In the genomic region with DNA sequence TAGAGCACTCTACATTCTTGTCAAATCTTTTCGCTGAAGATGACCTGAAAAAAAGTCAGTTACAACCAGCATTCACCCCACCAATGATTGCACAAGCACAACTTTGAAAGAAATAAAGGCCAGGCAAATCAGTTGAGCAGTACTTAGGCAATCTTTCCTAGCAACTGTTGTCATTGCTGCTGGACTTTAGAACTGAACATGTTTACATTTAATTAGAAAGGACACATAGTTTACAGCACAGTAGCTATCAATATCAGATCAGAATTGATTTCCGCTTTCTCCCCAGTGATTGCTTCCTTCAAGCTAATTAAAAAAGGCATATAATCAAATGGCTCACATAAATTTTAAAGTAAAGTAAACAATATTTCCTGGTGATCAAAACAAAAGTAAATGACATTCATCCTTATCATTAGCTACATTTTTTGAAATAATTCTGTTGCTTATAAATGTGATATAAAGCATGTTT, we compare ENCODE assay signal across 1 cellular context.
TF ChIP-seq lines count a peak whose summit lies in the region.

No MANE protein-coding gene starts in this region.

TF ChIP-seq in HepG2, 621 proteins besides CTCF, POLR2A, EP300 and RAD21 (continued from another document and continues in another):
- TF ChIP-seq, protein P1, sequence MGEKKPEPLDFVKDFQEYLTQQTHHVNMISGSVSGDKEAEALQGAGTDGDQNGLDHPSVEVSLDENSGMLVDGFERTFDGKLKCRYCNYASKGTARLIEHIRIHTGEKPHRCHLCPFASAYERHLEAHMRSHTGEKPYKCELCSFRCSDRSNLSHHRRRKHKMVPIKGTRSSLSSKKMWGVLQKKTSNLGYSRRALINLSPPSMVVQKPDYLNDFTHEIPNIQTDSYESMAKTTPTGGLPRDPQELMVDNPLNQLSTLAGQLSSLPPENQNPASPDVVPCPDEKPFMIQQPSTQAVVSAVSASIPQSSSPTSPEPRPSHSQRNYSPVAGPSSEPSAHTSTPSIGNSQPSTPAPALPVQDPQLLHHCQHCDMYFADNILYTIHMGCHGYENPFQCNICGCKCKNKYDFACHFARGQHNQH (CRISPR knock-in tag; IDR thresholded peaks at IDR 0.05), result peak; percentile 100
- TF ChIP-seq, protein P2, sequence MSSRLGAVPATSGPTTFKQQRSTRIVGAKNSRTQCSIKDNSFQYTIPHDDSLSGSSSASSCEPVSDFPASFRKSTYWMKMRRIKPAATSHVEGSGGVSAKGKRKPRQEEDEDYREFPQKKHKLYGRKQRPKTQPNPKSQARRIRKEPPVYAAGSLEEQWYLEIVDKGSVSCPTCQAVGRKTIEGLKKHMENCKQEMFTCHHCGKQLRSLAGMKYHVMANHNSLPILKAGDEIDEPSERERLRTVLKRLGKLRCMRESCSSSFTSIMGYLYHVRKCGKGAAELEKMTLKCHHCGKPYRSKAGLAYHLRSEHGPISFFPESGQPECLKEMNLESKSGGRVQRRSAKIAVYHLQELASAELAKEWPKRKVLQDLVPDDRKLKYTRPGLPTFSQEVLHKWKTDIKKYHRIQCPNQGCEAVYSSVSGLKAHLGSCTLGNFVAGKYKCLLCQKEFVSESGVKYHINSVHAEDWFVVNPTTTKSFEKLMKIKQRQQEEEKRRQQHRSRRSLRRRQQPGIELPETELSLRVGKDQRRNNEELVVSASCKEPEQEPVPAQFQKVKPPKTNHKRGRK (CRISPR knock-in tag; IDR thresholded peaks at IDR 0.05), result no peak; the same call in 1 of the 2 replicates
- no peak for TF ChIP-seq CENPX (CRISPR knock-in tag; IDR thresholded peaks at IDR 0.05)
- TF ChIP-seq, protein P3, sequence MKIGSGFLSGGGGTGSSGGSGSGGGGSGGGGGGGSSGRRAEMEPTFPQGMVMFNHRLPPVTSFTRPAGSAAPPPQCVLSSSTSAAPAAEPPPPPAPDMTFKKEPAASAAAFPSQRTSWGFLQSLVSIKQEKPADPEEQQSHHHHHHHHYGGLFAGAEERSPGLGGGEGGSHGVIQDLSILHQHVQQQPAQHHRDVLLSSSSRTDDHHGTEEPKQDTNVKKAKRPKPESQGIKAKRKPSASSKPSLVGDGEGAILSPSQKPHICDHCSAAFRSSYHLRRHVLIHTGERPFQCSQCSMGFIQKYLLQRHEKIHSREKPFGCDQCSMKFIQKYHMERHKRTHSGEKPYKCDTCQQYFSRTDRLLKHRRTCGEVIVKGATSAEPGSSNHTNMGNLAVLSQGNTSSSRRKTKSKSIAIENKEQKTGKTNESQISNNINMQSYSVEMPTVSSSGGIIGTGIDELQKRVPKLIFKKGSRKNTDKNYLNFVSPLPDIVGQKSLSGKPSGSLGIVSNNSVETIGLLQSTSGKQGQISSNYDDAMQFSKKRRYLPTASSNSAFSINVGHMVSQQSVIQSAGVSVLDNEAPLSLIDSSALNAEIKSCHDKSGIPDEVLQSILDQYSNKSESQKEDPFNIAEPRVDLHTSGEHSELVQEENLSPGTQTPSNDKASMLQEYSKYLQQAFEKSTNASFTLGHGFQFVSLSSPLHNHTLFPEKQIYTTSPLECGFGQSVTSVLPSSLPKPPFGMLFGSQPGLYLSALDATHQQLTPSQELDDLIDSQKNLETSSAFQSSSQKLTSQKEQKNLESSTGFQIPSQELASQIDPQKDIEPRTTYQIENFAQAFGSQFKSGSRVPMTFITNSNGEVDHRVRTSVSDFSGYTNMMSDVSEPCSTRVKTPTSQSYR (CRISPR knock-in tag; IDR thresholded peaks at IDR 0.05; ENCODE audit: borderline replicate concordance), result peak; percentile 86; the same call in 1 of the 2 replicates
- TF ChIP-seq IKZF4 (CRISPR knock-in tag; IDR thresholded peaks at IDR 0.05; ENCODE audit: borderline replicate concordance, low read depth, not compliant biosample characterization), result no peak
- no peak for TF ChIP-seq ZFP62 (CRISPR knock-in tag; IDR thresholded peaks at IDR 0.05)
- TF ChIP-seq, protein P4, sequence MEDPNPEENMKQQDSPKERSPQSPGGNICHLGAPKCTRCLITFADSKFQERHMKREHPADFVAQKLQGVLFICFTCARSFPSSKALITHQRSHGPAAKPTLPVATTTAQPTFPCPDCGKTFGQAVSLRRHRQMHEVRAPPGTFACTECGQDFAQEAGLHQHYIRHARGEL (CRISPR knock-in tag; IDR thresholded peaks at IDR 0.05), result no peak
- TF ChIP-seq, protein P5, sequence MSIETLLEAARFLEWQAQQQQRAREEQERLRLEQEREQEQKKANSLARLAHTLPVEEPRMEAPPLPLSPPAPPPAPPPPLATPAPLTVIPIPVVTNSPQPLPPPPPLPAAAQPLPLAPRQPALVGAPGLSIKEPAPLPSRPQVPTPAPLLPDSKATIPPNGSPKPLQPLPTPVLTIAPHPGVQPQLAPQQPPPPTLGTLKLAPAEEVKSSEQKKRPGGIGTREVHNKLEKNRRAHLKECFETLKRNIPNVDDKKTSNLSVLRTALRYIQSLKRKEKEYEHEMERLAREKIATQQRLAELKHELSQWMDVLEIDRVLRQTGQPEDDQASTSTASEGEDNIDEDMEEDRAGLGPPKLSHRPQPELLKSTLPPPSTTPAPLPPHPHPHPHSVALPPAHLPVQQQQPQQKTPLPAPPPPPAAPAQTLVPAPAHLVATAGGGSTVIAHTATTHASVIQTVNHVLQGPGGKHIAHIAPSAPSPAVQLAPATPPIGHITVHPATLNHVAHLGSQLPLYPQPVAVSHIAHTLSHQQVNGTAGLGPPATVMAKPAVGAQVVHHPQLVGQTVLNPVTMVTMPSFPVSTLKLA (IDR thresholded peaks at IDR 0.05), result no peak
- TF ChIP-seq SP5 (CRISPR knock-in tag; IDR thresholded peaks at IDR 0.05; ENCODE audit: borderline replicate concordance, low read depth), result peak; percentile 81; the same call in 1 of the 2 replicates
- no peak for TF ChIP-seq ZNF234 (CRISPR knock-in tag; conservative IDR thresholded peaks at IDR 0.05)
- no peak for TF ChIP-seq CBX2 (IDR thresholded peaks at IDR 0.05; ENCODE audit: low read depth, low read length)
- TF ChIP-seq CBX2 (CRISPR knock-in tag; IDR thresholded peaks at IDR 0.05; ENCODE audit: low read depth), result no peak
- peak; percentile 74 for TF ChIP-seq SRF (IDR thresholded peaks at IDR 0.05; ENCODE audit: low read depth, low read length)
- TF ChIP-seq MEIS2 (CRISPR knock-in tag; IDR thresholded peaks at IDR 0.05), result peak; percentile 99
- peak; percentile 88 for TF ChIP-seq THAP11 (CRISPR knock-in tag; IDR thresholded peaks at IDR 0.05)
- TF ChIP-seq ZNF670 (CRISPR knock-in tag; IDR thresholded peaks at IDR 0.05; ENCODE audit: borderline replicate concordance), result peak; percentile 99
- TF ChIP-seq ZNF672 (CRISPR knock-in tag; IDR thresholded peaks at IDR 0.05), result no peak
- TF ChIP-seq SMARCC2 (IDR thresholded peaks at IDR 0.05), result peak; percentile 98
- TF ChIP-seq HCFC1 (IDR thresholded peaks at IDR 0.05; ENCODE audit: low read depth, low read length), result no peak
- peak; percentile 99 for TF ChIP-seq GFI1 (CRISPR knock-in tag; IDR thresholded peaks at IDR 0.05; ENCODE audit: borderline replicate concordance)
- TF ChIP-seq ZFP36L2 (CRISPR knock-in tag; IDR thresholded peaks at IDR 0.05), result peak; percentile 33; the same call in 1 of the 2 replicates
- TF ChIP-seq, protein P6, sequence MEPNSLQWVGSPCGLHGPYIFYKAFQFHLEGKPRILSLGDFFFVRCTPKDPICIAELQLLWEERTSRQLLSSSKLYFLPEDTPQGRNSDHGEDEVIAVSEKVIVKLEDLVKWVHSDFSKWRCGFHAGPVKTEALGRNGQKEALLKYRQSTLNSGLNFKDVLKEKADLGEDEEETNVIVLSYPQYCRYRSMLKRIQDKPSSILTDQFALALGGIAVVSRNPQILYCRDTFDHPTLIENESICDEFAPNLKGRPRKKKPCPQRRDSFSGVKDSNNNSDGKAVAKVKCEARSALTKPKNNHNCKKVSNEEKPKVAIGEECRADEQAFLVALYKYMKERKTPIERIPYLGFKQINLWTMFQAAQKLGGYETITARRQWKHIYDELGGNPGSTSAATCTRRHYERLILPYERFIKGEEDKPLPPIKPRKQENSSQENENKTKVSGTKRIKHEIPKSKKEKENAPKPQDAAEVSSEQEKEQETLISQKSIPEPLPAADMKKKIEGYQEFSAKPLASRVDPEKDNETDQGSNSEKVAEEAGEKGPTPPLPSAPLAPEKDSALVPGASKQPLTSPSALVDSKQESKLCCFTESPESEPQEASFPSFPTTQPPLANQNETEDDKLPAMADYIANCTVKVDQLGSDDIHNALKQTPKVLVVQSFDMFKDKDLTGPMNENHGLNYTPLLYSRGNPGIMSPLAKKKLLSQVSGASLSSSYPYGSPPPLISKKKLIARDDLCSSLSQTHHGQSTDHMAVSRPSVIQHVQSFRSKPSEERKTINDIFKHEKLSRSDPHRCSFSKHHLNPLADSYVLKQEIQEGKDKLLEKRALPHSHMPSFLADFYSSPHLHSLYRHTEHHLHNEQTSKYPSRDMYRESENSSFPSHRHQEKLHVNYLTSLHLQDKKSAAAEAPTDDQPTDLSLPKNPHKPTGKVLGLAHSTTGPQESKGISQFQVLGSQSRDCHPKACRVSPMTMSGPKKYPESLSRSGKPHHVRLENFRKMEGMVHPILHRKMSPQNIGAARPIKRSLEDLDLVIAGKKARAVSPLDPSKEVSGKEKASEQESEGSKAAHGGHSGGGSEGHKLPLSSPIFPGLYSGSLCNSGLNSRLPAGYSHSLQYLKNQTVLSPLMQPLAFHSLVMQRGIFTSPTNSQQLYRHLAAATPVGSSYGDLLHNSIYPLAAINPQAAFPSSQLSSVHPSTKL (CRISPR knock-in tag; IDR thresholded peaks at IDR 0.05), result peak; percentile 100
- no peak for TF ChIP-seq KLF13 (CRISPR knock-in tag; IDR thresholded peaks at IDR 0.05)
- TF ChIP-seq SMC3 (IDR thresholded peaks at IDR 0.05; ENCODE audit: low read length), result peak; percentile 93
- peak; percentile 96; the same call in 1 of the 2 replicates for TF ChIP-seq ZNF749 (CRISPR knock-in tag; IDR thresholded peaks at IDR 0.05; ENCODE audit: borderline replicate concordance)
- TF ChIP-seq, protein P7, sequence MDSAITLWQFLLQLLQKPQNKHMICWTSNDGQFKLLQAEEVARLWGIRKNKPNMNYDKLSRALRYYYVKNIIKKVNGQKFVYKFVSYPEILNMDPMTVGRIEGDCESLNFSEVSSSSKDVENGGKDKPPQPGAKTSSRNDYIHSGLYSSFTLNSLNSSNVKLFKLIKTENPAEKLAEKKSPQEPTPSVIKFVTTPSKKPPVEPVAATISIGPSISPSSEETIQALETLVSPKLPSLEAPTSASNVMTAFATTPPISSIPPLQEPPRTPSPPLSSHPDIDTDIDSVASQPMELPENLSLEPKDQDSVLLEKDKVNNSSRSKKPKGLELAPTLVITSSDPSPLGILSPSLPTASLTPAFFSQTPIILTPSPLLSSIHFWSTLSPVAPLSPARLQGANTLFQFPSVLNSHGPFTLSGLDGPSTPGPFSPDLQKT (CRISPR knock-in tag; IDR thresholded peaks at IDR 0.05; ENCODE audit: borderline replicate concordance), result no peak
- peak; percentile 97 for TF ChIP-seq KAT8 (CRISPR knock-in tag; IDR thresholded peaks at IDR 0.05)
- peak; percentile 100 for TF ChIP-seq REPIN1 (CRISPR knock-in tag; IDR thresholded peaks at IDR 0.05; ENCODE audit: borderline replicate concordance, low read depth)
- TF ChIP-seq MTA1 (CRISPR knock-in tag; IDR thresholded peaks at IDR 0.05; ENCODE audit: borderline replicate concordance), result peak; percentile 96; the same call in 1 of the 2 replicates
- TF ChIP-seq DMAP1 (CRISPR knock-in tag; IDR thresholded peaks at IDR 0.05), result peak; percentile 92
- peak; percentile 75 for TF ChIP-seq ELF1 (CRISPR knock-in tag; IDR thresholded peaks at IDR 0.05)
- TF ChIP-seq CCDC6 (CRISPR knock-in tag; IDR thresholded peaks at IDR 0.05), result peak; percentile 99
- TF ChIP-seq, protein P8, sequence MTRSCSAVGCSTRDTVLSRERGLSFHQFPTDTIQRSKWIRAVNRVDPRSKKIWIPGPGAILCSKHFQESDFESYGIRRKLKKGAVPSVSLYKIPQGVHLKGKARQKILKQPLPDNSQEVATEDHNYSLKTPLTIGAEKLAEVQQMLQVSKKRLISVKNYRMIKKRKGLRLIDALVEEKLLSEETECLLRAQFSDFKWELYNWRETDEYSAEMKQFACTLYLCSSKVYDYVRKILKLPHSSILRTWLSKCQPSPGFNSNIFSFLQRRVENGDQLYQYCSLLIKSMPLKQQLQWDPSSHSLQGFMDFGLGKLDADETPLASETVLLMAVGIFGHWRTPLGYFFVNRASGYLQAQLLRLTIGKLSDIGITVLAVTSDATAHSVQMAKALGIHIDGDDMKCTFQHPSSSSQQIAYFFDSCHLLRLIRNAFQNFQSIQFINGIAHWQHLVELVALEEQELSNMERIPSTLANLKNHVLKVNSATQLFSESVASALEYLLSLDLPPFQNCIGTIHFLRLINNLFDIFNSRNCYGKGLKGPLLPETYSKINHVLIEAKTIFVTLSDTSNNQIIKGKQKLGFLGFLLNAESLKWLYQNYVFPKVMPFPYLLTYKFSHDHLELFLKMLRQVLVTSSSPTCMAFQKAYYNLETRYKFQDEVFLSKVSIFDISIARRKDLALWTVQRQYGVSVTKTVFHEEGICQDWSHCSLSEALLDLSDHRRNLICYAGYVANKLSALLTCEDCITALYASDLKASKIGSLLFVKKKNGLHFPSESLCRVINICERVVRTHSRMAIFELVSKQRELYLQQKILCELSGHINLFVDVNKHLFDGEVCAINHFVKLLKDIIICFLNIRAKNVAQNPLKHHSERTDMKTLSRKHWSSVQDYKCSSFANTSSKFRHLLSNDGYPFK (CRISPR knock-in tag; IDR thresholded peaks at IDR 0.05; ENCODE audit: borderline replicate concordance), result no peak
- TF ChIP-seq ZNF251 (CRISPR knock-in tag; IDR thresholded peaks at IDR 0.05), result no peak
- peak; percentile 67; the same call in 1 of the 2 replicates for TF ChIP-seq ZSCAN21 (CRISPR knock-in tag; IDR thresholded peaks at IDR 0.05; ENCODE audit: borderline replicate concordance)
- TF ChIP-seq FOXP1 (IDR thresholded peaks at IDR 0.05), result peak; percentile 99
- TF ChIP-seq FOXP1 (CRISPR knock-in tag; IDR thresholded peaks at IDR 0.05), result peak; percentile 100
- TF ChIP-seq, protein P9, sequence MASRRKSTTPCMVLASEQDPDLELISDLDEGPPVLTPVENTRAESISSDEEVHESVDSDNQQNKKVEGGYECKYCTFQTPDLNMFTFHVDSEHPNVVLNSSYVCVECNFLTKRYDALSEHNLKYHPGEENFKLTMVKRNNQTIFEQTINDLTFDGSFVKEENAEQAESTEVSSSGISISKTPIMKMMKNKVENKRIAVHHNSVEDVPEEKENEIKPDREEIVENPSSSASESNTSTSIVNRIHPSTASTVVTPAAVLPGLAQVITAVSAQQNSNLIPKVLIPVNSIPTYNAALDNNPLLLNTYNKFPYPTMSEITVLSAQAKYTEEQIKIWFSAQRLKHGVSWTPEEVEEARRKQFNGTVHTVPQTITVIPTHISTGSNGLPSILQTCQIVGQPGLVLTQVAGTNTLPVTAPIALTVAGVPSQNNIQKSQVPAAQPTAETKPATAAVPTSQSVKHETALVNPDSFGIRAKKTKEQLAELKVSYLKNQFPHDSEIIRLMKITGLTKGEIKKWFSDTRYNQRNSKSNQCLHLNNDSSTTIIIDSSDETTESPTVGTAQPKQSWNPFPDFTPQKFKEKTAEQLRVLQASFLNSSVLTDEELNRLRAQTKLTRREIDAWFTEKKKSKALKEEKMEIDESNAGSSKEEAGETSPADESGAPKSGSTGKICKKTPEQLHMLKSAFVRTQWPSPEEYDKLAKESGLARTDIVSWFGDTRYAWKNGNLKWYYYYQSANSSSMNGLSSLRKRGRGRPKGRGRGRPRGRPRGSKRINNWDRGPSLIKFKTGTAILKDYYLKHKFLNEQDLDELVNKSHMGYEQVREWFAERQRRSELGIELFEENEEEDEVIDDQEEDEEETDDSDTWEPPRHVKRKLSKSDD (CRISPR knock-in tag; IDR thresholded peaks at IDR 0.05; ENCODE audit: low read depth), result peak; percentile 96; the same call in 1 of the 2 replicates
- TF ChIP-seq PHF21A (CRISPR knock-in tag; IDR thresholded peaks at IDR 0.05), result peak; percentile 100
- TF ChIP-seq ZNF432 (CRISPR knock-in tag; IDR thresholded peaks at IDR 0.05; ENCODE audit: borderline replicate concordance), result no peak
- TF ChIP-seq HOXA9 (CRISPR knock-in tag; IDR thresholded peaks at IDR 0.05; ENCODE audit: borderline replicate concordance), result peak; percentile 79; the same call in 1 of the 2 replicates
- TF ChIP-seq TGIF2 (CRISPR knock-in tag; IDR thresholded peaks at IDR 0.05), result peak; percentile 95
